In the genomic region with DNA sequence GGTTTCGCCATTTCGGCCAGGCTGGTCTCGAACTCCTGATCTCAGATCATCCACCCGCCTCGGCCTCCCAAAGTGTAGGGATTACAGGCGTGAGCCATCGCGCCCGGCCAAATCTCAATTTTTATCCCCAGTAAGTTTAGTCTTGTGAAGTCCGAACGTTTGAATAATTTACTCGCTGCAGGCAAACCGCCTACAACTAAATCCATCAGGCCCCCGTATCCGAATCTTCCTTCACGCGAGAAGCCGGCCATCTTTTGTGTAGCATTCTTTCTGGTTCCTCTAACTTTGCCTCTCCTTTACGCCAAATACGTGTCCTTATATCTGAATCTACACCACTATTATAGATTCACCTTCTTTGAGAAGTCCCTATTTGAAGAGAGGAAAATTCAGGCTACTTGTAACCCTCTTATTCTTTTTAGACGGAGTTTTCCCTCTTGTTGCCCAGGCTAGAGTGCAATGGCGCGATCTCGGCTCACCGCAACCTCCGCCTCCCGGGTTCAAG, we compare ENCODE assay signal across 8 cellular contexts. TPM values are rescaled to one million over a fixed set of nuclear protein-coding genes. Genes with fewer than 3 reads are reported as not detected.
DNase-seq lines count a peak whose midpoint lies in the region; ATAC-seq, FAIRE-seq and TF ChIP-seq lines count a peak whose summit lies in the region.

No MANE protein-coding gene starts in this region.

- peaks cover 11% of the 10 kb centered on the region for H3K9me3 Mint-ChIP-seq in astrocyte (ENCODE audit: unreplicated experiment)

- H3K27ac ChIP-seq in astrocyte (ENCODE audit: low read depth, low read length): peak overlapping the region; percentile 86
- H3K27ac ChIP-seq in layer of hippocampus (ENCODE audit: low read depth, low read length): peak overlapping the region; percentile 84
- H3K27ac ChIP-seq in substantia nigra (ENCODE audit: low read depth, low read length, poor library complexity, severe bottlenecking): peak overlapping the region; percentile 83

- peak overlapping the region; percentile 93 for H3K4me3 Mint-ChIP-seq in astrocyte (ENCODE audit: unreplicated experiment)

- peaks cover 14% of the 10 kb centered on the region for H3K4me1 ChIP-seq in astrocyte (ENCODE audit: insufficient read depth, low read length)

- peak overlapping the region; percentile 100 for H3K4me3 ChIP-seq in astrocyte (ENCODE audit: insufficient read depth, low read depth, low read length)

- FAIRE-seq in astrocyte (lab: Jason Lieb, UNC): no peak

- peak overlapping the region; percentile 92 for H2AFZ ChIP-seq in astrocyte (ENCODE audit: low read depth, low read length)

- no peaks in the 10 kb centered on the region for H3K27me3 Mint-ChIP-seq in astrocyte (ENCODE audit: low read depth, unreplicated experiment)

- H3K4me2 ChIP-seq in astrocyte (ENCODE audit: low read length): peak overlapping the region; percentile 100

- ATAC-seq in GM19328 (IDR thresholded peaks at IDR 0.05; ENCODE audit: unreplicated experiment) (no peak), GM21390 (IDR thresholded peaks at IDR 0.05; ENCODE audit: unreplicated experiment) (no peak)

- H3K27ac Mint-ChIP-seq in astrocyte (ENCODE audit: unreplicated experiment): peak overlapping the region; percentile 97

- peak overlapping the region; percentile 97 for H3K9ac ChIP-seq in astrocyte (ENCODE audit: low read length)

- H3K27me3 ChIP-seq in astrocyte (ENCODE audit: insufficient read depth, low read length) (no peaks in the 10 kb centered on the region), layer of hippocampus (ENCODE audit: control insufficient read depth, insufficient read depth, low read length) (no peaks in the 10 kb centered on the region)

- DNase-seq in EH (ENCODE audit: low read depth) (peak; percentile 45), NCI-H1694 (lab: John Stamatoyannopoulos, UW) (peak; percentile 2), astrocyte (ENCODE audit: low read depth) (no peak), substantia nigra (lab: John Stamatoyannopoulos, UW) (no peak), cerebellum (ENCODE audit: low spot score) (no peak)

- no peaks in the 10 kb centered on the region for H3K9me3 ChIP-seq in astrocyte (ENCODE audit: insufficient read depth, low read depth, low read length)

- H3K36me3 ChIP-seq in astrocyte (ENCODE audit: insufficient read depth, low read length): peaks cover 26% of the 10 kb centered on the region

- peaks cover 55% of the 10 kb centered on the region for H3K79me2 ChIP-seq in astrocyte (ENCODE audit: insufficient read depth, low read length)

- TF ChIP-seq CTCF in astrocyte (IDR thresholded peaks at IDR 0.05; ENCODE audit: insufficient read depth, low read depth, low read length): no peak

- peaks cover 33% of the 10 kb centered on the region for H4K20me1 ChIP-seq in astrocyte (ENCODE audit: insufficient read depth, low read length)

- peaks cover 12% of the 10 kb centered on the region for H3K4me1 Mint-ChIP-seq in astrocyte (ENCODE audit: low read depth, unreplicated experiment)

- peaks cover 11% of the 10 kb centered on the region for H3K36me3 Mint-ChIP-seq in astrocyte (ENCODE audit: low read depth, unreplicated experiment)

RNA-seq across cellular contexts. Expression of a gene that starts 0.6 kb away (rescaled TPM):
- 294 and 323 TPM in 2 replicates for total RNA-seq in astrocyte
- total RNA-seq in cerebellum: 387 TPM

RNA-seq across cellular contexts. Expression of a gene that starts 4.5 kb away (rescaled TPM):
- total RNA-seq in astrocyte (19.9 and 21.5 TPM in 2 replicates), cerebellum (17.9 TPM)

RNA-seq across cellular contexts. Expression of a gene that starts 25.5 kb away (rescaled TPM):
- total RNA-seq in astrocyte (not detected in 2 replicates), cerebellum (not detected)

RNA-seq across cellular contexts. Expression of a gene that starts 40.9 kb away (rescaled TPM):
- 12.8 and 14.3 TPM in 2 replicates for total RNA-seq in astrocyte
- total RNA-seq in cerebellum: 5.7 TPM

RNA-seq across cellular contexts. Expression of a gene that starts 57.5 kb away (rescaled TPM):
- total RNA-seq in astrocyte (124 and 131 TPM in 2 replicates), cerebellum (16.8 TPM)

Comparison
In these comparisons a context has a peak if more than half of its experiments do, and no peak if none do; other contexts are left out.
1. DNase-seq: peak in EH (single experiment) and NCI-H1694 (single experiment); none in astrocyte (single experiment), substantia nigra (0 of 49) and cerebellum (single experiment).
2. Peak in every context shown above with its lines, with median percentiles within 50 percentile points of each other: H3K27ac ChIP-seq.